Comparison of ENCODE assay signal across 1 cellular context in the genomic region with DNA sequence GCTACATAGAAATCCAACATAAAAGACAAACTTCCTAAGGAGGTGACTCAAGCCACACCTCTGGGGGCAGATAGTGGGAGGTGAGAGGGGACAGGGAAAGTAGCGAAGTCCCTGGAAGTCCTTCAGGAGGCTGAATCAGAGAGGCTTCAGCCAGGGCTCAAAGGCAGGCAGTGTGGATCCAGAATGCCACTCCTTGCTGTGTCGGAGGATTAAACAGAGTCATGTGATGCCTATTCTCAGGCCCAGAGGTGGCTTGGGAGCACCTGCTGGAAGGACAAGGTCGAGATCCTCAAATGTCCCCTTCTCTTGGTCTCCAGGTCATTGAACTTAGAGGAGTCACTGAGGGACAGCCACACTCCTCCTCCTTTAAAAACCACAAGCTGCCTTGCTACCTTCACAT.
TF ChIP-seq lines count a peak whose summit lies in the region.

No MANE protein-coding gene starts in this region.

TF ChIP-seq in H1, 55 proteins besides CTCF, POLR2A, EP300 and RAD21 (continued from another document):
- no peak for TF ChIP-seq GABPA (IDR thresholded peaks at IDR 0.05; ENCODE audit: borderline replicate concordance, insufficient read depth, low read length)
TF ChIP-seq in H1: peak in this region for 0.
